8 cellular contexts compared by ENCODE assay signal in the genomic region with DNA sequence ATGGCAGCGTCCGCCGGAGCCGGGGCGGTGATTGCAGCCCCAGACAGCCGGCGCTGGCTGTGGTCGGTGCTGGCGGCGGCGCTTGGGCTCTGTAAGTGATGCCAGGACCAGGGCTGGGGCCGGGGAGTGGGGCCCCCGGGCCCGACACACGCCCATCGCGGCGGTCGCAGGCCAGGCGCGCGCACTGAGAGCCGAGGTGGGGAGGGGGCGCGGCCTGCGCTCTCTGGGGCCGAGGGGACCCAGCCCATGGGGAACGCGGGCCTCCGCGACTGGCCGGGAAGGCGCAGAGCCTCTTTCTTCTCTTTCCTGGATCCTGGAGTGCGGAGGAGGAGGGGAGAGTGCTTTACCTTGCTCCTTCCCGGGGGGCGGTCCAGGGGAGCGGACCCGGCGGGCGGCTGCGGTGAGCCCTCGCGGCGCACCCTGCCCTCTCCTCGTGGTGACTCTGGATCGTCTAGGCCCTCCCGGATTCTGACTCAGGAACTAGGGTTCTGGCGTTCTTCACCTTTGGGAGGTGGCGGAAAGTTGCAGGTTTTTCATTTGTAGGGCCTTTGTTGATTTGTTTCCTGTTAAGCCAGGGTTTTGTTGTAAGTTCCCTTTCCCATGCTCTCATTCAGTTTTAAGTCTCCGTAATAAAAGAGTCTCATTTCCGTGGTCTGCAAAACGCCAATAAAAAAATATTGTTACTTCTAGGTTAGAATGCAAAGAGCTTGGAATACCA. TPM values are rescaled to one million over a fixed set of nuclear protein-coding genes. Genes with fewer than 3 reads are reported as not detected.
DNase-seq lines count a peak whose midpoint lies in the region; ATAC-seq and TF ChIP-seq lines count a peak whose summit lies in the region.

No MANE protein-coding gene starts in this region.

- TF ChIP-seq CTCF in VCaP (conservative IDR thresholded peaks at IDR 0.05) (no peak), endothelial cell (IDR thresholded peaks at IDR 0.05; ENCODE audit: unreplicated experiment) (no peak), mucosa of descending colon (IDR thresholded peaks at IDR 0.05) (no peak), tibial nerve (IDR thresholded peaks at IDR 0.05) (no peak)

- peaks cover 8% of the 10 kb centered on the region for H3K27me3 Mint-ChIP-seq in endothelial cell (ENCODE audit: unreplicated experiment)

- H3K27me3 ChIP-seq in H7 (ENCODE audit: control insufficient read depth, insufficient read depth, low read length): peaks cover 2% of the 10 kb centered on the region; the same call in 1 of the 2 replicates
- no peaks in the 10 kb centered on the region for H3K27me3 ChIP-seq in tibial nerve

- intact Hi-C loops in mucosa of descending colon (cut with DNase I, micrococcal nuclease): loop anchor here (10.0 kb wide), 1 partner anchor 82 kb away; no protein-coding TSS in a partner anchor

- H3K4me1 Mint-ChIP-seq in endothelial cell (ENCODE audit: unreplicated experiment): peaks cover 66% of the 10 kb centered on the region

- 1% methylated on average over 31 to 51 of the region's 52 CpGs for WGBS in tibial nerve, 2 donors

- H3K36me3 Mint-ChIP-seq in endothelial cell (ENCODE audit: low read depth, unreplicated experiment): peaks cover 18% of the 10 kb centered on the region

- no peaks in the 10 kb centered on the region for H3K9me3 Mint-ChIP-seq in endothelial cell (ENCODE audit: unreplicated experiment)

- no peak for TF ChIP-seq EP300 in tibial nerve (IDR thresholded peaks at IDR 0.05)

- H3K4me1 ChIP-seq in mucosa of descending colon (ENCODE audit: low read depth) (peaks cover 14% of the 10 kb centered on the region), tibial nerve (peaks cover 0 to 44% (median 11%) of the 10 kb centered on the region in 4 donors)

- no peaks in the 10 kb centered on the region for H3K36me3 ChIP-seq in H7 (replicated peaks; ENCODE audit: control insufficient read depth, insufficient read depth, low read length)
- no peaks in the 10 kb centered on the region for H3K36me3 ChIP-seq in KOPT-K1 (ENCODE audit: insufficient read depth, low read length)
- no peaks in the 10 kb centered on the region for H3K36me3 ChIP-seq in mucosa of descending colon (ENCODE audit: low read depth)
- no peaks in the 10 kb centered on the region for H3K36me3 ChIP-seq in tibial nerve

- TF ChIP-seq POLR2A in tibial nerve (IDR thresholded peaks at IDR 0.05): no peak

- H3K9me3 ChIP-seq in KOPT-K1 (ENCODE audit: insufficient read depth, low read length, poor library complexity, severe bottlenecking) (no peaks in the 10 kb centered on the region), mucosa of descending colon (no peaks in the 10 kb centered on the region), tibial nerve (no peaks in the 10 kb centered on the region)

- H3K4me3 Mint-ChIP-seq in endothelial cell (ENCODE audit: unreplicated experiment): peak overlapping the region; percentile 96

- H3K4me3 ChIP-seq in H7 (ENCODE audit: insufficient read depth, low read depth, low read length) (peak overlapping the region; percentile 96), mucosa of descending colon (peak overlapping the region; percentile 95), tibial nerve (peak overlapping the region; percentile 75 to 96 (median 88))

- peak overlapping the region; percentile 92 for H3K27ac Mint-ChIP-seq in endothelial cell (ENCODE audit: unreplicated experiment)

- H3K27ac ChIP-seq in KOPT-K1 (ENCODE audit: low read depth, low read length, poor library complexity, severe bottlenecking) (peak overlapping the region; percentile 72), VCaP (peak overlapping the region; percentile 87), tibial nerve (peak overlapping the region; percentile 58 to 88 (median 86))

- DNase-seq in DMS 273 (lab: John Stamatoyannopoulos, UW; ENCODE audit: unreplicated experiment) (peak; percentile 82), DMS 273 treated with DMSO at 0.1 percent for 48 hours (lab: John Stamatoyannopoulos, UW) (no peak), H7 (peak; percentile 90), endothelial cell (ENCODE audit: low spot score) (peak; percentile 54), mucosa of descending colon (peak in 2 of 3 donors; percentile 55 to 75), tibial nerve (ENCODE audit: low spot score in 2 of 2) (no peak)

- ATAC-seq in mucosa of descending colon: peak; percentile 66

RNA-seq across cellular contexts. Expression of gene MPZL1, which starts 0.5 kb away (rescaled TPM):
- total RNA-seq in H7 (2014; rRNA removed; shearing (Covaris generic)): 99.9 and 104 TPM in 2 replicates
- total RNA-seq in endothelial cell (ENCODE audit: unreplicated experiment) (441 TPM), mucosa of descending colon (100 to 1,000 TPM in 2 of 3 donors, 10 to 100 TPM in 1; 95.6 to 117 (median 103) TPM), tibial nerve (10 to 100 TPM; 50.1 to 76.0 (median 71.7) TPM)

Comparison
In these comparisons a context has a peak if more than half of its experiments do, and no peak if none do; other contexts are left out.
1. DNase-seq: peak in DMS 273 (single experiment), H7 (single experiment), endothelial cell (single experiment) and mucosa of descending colon (2 of 3); none in DMS 273 treated with DMSO at 0.1 percent for 48 hours (single experiment) and tibial nerve (0 of 2).
2. Peak in every context shown above with its lines, with median percentiles within 50 percentile points of each other: H3K4me3 ChIP-seq and H3K27ac ChIP-seq.